9 cellular contexts compared by ENCODE assay signal in the genomic region with DNA sequence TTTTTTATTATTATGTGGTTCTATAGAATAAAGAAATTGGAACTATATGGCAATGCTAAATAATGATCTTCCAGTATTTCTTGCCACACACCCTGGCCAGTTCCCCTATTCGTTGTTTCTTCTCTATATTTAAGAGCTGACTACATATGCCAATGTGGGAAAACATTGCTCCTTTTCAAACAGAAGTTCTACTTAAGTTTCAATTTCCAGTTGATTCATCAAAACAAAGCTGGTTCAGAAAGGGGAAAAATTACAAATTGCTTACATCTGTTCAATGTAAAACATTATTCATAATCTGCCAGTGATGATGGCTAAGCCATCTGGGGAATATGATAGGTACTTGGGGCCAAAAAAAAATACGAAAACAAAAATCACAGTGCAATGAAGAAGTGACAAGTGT.
A peak's percentile ranks its signal among the peaks of the same experiment; 100 is the strongest.
DNase-seq lines count a peak whose midpoint lies in the region; ATAC-seq lines count a peak whose summit lies in the region.
"Had no signal": no experiment of that assay in that cellular context is flagged by ENCODE, and none has a peak within 500 bp of the region (broad histone marks: within the 10 kb centered on the region; RNA-seq: fewer than 3 reads in every experiment).

No MANE protein-coding gene starts in this region.

- ATAC-seq in activated T-cell treated with anti-CD3 and anti-CD28 coated beads, Interleukin-2, amount 50 U/mL, for 72 hours (replicated peaks in 1 of 2) = peak; percentile 77 to 81
- peak; percentile 40 for ATAC-seq in HG02798 (IDR thresholded peaks at IDR 0.05; ENCODE audit: poor library complexity, unreplicated experiment)
- ATAC-seq in T-helper 17 cell = no peak
- ATAC-seq in stimulated activated naive CD8-positive, alpha-beta T cell treated with anti-CD3 and anti-CD28 coated beads, Interleukin-15, Interleukin-2, amounts not matched to agents 100 U/mL and 50 U/mL, for 24 hours = peak; percentile 60
- ATAC-seq in GM19023 (IDR thresholded peaks at IDR 0.05; ENCODE audit: unreplicated experiment) = no peak
- ATAC-seq: Panc1 had no signal

- no peaks in the 10 kb centered on the region for H3K27me3 Mint-ChIP-seq in activated T-cell treated with anti-CD3 and anti-CD28 coated beads, Interleukin-2, amount 50 U/mL, for 72 hours (ENCODE audit: low read depth)
- H3K27me3 Mint-ChIP-seq in T-helper 17 cell = no peaks in the 10 kb centered on the region

- peak overlapping the region; percentile 49 to 58 for H3K4me3 Mint-ChIP-seq in activated T-cell treated with anti-CD3 and anti-CD28 coated beads, Interleukin-2, amount 50 U/mL, for 72 hours
- no peak overlapping the region for H3K4me3 Mint-ChIP-seq in T-helper 17 cell

- DNase-seq in activated T-cell treated with anti-CD3 and anti-CD28 coated beads, Interleukin-2, amount 50 U/mL, for 72 hours = peak in 1 of 2 donors; percentile 2
- DNase-seq in activated T-cell treated with anti-CD3 and anti-CD28 coated beads, Interleukin-2, amount 50 U/mL, for 1 hour = no peak
- DNase-seq in T-helper 17 cell (no peak), SW 1271 (lab: John Stamatoyannopoulos, UW) (no peak), NCI-H2196 (lab: John Stamatoyannopoulos, UW; ENCODE audit: unreplicated experiment) (no peak)
- DNase-seq in stimulated activated naive CD8-positive, alpha-beta T cell treated with anti-CD3 and anti-CD28 coated beads, Interleukin-15, Interleukin-2, amounts not matched to agents 100 U/mL and 50 U/mL, for 24 hours = no peak

- peaks cover 49% of the 10 kb centered on the region for H3K4me1 Mint-ChIP-seq in activated T-cell treated with anti-CD3 and anti-CD28 coated beads, Interleukin-2, amount 50 U/mL, for 72 hours (ENCODE audit: low read depth)
- H3K4me1 Mint-ChIP-seq in T-helper 17 cell = peaks cover 26% of the 10 kb centered on the region

- H3K9me3 Mint-ChIP-seq in activated T-cell treated with anti-CD3 and anti-CD28 coated beads, Interleukin-2, amount 50 U/mL, for 72 hours = peaks cover 0 to 3% of the 10 kb centered on the region in 2 donors

- H3K36me3 Mint-ChIP-seq in activated T-cell treated with anti-CD3 and anti-CD28 coated beads, Interleukin-2, amount 50 U/mL, for 72 hours (ENCODE audit: insufficient read depth in 2 of 2) = peaks cover 0 to 21% of the 10 kb centered on the region in 2 donors
- H3K36me3 Mint-ChIP-seq in T-helper 17 cell (ENCODE audit: low read depth) = no peaks in the 10 kb centered on the region

- no peaks in the 10 kb centered on the region for H3K9me3 ChIP-seq in T-helper 17 cell (ENCODE audit: control insufficient read depth, low read length, poor library complexity, severe bottlenecking)

- H3K27ac Mint-ChIP-seq in activated T-cell treated with anti-CD3 and anti-CD28 coated beads, Interleukin-2, amount 50 U/mL, for 72 hours = peak overlapping the region; percentile 56
- peak overlapping the region; percentile 53 for H3K27ac Mint-ChIP-seq in T-helper 17 cell

Comparison
In these comparisons a context has a peak if more than half of its experiments do, and no peak if none do; other contexts are left out.
1. ATAC-seq: peak in activated T-cell treated with anti-CD3 and anti-CD28 coated beads, Interleukin-2, amount 50 U/mL, for 72 hours (2 of 2), HG02798 (single experiment) and stimulated activated naive CD8-positive, alpha-beta T cell treated with anti-CD3 and anti-CD28 coated beads, Interleukin-15, Interleukin-2, amounts not matched to agents 100 U/mL and 50 U/mL, for 24 hours (single experiment); none in T-helper 17 cell (single experiment) and GM19023 (single experiment).